ENCODE assay signal across 8 cellular contexts in genomic region chr3:101675709-101676218, GRCh38.
DNase-seq lines count a peak whose midpoint lies in the region; ATAC-seq and TF ChIP-seq lines count a peak whose summit lies in the region.

No MANE protein-coding gene starts in this region.

- H3K4me1 ChIP-seq in mucosa of rectum (ENCODE audit: control insufficient read depth in 2 of 2, insufficient read depth in 2 of 2, low read length in 2 of 2), result peaks cover 7 to 15% of the 10 kb centered on the region in 2 donors

- TF ChIP-seq RAD21 in Ishikawa (IDR thresholded peaks at IDR 0.05; ENCODE audit: low read depth), result no peak

- H3K9ac ChIP-seq in mucosa of rectum (ENCODE audit: low read depth in 1 of 2, low read length in 2 of 2), result peak overlapping the region; percentile 90 to 91

- H3K27ac ChIP-seq in 22Rv1 (peak overlapping the region; percentile 95), coronary artery (peak overlapping the region; percentile 93 to 98), mucosa of rectum (ENCODE audit: low read depth in 2 of 2, low read length in 2 of 2) (peak overlapping the region; percentile 99 to 100)

- TF ChIP-seq CTCF in 22Rv1 (IDR thresholded peaks at IDR 0.05), result no peak
- no peak for TF ChIP-seq CTCF in coronary artery (IDR thresholded peaks at IDR 0.05)

- DNase-seq in coronary artery (ENCODE audit: low spot score), result no peak
- no peak for DNase-seq in NCI-H1092 (lab: John Stamatoyannopoulos, UW)
- no peak for DNase-seq in DMS53 (lab: John Stamatoyannopoulos, UW)

- H3K4me3 ChIP-seq in coronary artery (peak overlapping the region; percentile 98), mucosa of rectum (ENCODE audit: low read length in 2 of 2) (peak overlapping the region; percentile 92 to 99)

- ATAC-seq in HG03159 (IDR thresholded peaks at IDR 0.05; ENCODE audit: unreplicated experiment), result no peak
- ATAC-seq in HG02885 (IDR thresholded peaks at IDR 0.05; ENCODE audit: poor library complexity, unreplicated experiment), result no peak

- peaks cover 10 to 15% of the 10 kb centered on the region in 2 donors for H3K36me3 ChIP-seq in mucosa of rectum (ENCODE audit: control insufficient read depth in 2 of 2, insufficient read depth in 2 of 2, low read length in 2 of 2)

- H3K27me3 ChIP-seq in mucosa of rectum (ENCODE audit: control insufficient read depth in 2 of 2, insufficient read depth in 2 of 2, low read length in 2 of 2), result no peaks in the 10 kb centered on the region

- H3K9me3 ChIP-seq in mucosa of rectum (ENCODE audit: control insufficient read depth in 2 of 2, low read length in 2 of 2), result no peaks in the 10 kb centered on the region

- no peak for TF ChIP-seq EP300 in Ishikawa (IDR thresholded peaks at IDR 0.05; ENCODE audit: borderline replicate concordance)

TF ChIP-seq in Ishikawa, 13 proteins besides CTCF, POLR2A, EP300 and RAD21:
- TF ChIP-seq, protein P1, sequence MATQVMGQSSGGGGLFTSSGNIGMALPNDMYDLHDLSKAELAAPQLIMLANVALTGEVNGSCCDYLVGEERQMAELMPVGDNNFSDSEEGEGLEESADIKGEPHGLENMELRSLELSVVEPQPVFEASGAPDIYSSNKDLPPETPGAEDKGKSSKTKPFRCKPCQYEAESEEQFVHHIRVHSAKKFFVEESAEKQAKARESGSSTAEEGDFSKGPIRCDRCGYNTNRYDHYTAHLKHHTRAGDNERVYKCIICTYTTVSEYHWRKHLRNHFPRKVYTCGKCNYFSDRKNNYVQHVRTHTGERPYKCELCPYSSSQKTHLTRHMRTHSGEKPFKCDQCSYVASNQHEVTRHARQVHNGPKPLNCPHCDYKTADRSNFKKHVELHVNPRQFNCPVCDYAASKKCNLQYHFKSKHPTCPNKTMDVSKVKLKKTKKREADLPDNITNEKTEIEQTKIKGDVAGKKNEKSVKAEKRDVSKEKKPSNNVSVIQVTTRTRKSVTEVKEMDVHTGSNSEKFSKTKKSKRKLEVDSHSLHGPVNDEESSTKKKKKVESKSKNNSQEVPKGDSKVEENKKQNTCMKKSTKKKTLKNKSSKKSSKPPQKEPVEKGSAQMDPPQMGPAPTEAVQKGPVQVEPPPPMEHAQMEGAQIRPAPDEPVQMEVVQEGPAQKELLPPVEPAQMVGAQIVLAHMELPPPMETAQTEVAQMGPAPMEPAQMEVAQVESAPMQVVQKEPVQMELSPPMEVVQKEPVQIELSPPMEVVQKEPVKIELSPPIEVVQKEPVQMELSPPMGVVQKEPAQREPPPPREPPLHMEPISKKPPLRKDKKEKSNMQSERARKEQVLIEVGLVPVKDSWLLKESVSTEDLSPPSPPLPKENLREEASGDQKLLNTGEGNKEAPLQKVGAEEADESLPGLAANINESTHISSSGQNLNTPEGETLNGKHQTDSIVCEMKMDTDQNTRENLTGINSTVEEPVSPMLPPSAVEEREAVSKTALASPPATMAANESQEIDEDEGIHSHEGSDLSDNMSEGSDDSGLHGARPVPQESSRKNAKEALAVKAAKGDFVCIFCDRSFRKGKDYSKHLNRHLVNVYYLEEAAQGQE (IDR thresholded peaks at IDR 0.05; ENCODE audit: low read depth), result no peak
- TF ChIP-seq CEBPB (IDR thresholded peaks at IDR 0.05) (no peak), TEAD4 (IDR thresholded peaks at IDR 0.05) (no peak), NFIC (IDR thresholded peaks at IDR 0.05) (no peak), CREB1 (IDR thresholded peaks at IDR 0.05; ENCODE audit: low read depth) (no peak), EGR1 (IDR thresholded peaks at IDR 0.05) (peak; percentile 49; the same call in 1 of the 2 replicates), ZBTB7A (IDR thresholded peaks at IDR 0.05; ENCODE audit: low read depth) (no peak), FOXM1 (IDR thresholded peaks at IDR 0.05; ENCODE audit: borderline replicate concordance, low read depth) (no peak), YY1 (IDR thresholded peaks at IDR 0.05; ENCODE audit: low read depth) (no peak), TAF1 (IDR thresholded peaks at IDR 0.05; ENCODE audit: low read depth) (no peak), MAX (IDR thresholded peaks at IDR 0.05) (no peak), TCF12 (IDR thresholded peaks at IDR 0.05; ENCODE audit: low read depth) (0 out of 2 replicates have a peak, but pooled peaks have one; percentile 12)
- TF ChIP-seq, protein P2, sequence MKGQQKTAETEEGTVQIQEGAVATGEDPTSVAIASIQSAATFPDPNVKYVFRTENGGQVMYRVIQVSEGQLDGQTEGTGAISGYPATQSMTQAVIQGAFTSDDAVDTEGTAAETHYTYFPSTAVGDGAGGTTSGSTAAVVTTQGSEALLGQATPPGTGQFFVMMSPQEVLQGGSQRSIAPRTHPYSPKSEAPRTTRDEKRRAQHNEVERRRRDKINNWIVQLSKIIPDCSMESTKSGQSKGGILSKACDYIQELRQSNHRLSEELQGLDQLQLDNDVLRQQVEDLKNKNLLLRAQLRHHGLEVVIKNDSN (IDR thresholded peaks at IDR 0.05), result no peak
TF ChIP-seq in Ishikawa: peak in this region for 2.
